In genomic region chr19:15892012-15892411, GRCh38 we compare ENCODE assay signal across 30 cellular contexts. TPM values are rescaled to one million over a fixed set of nuclear protein-coding genes. Genes with fewer than 3 reads are reported as not detected.
DNase-seq lines count a peak whose midpoint lies in the region; ATAC-seq, FAIRE-seq and TF ChIP-seq lines count a peak whose summit lies in the region.
"Had no signal": no experiment of that assay in that cellular context is flagged by ENCODE, and none has a peak within 500 bp of the region (broad histone marks: within the 10 kb centered on the region; RNA-seq: fewer than 3 reads in every experiment).

No MANE protein-coding gene starts in this region.

- peaks cover 21% of the 10 kb centered on the region for H3K4me1 ChIP-seq in HepG2 (ENCODE audit: insufficient read depth, low read length)
- H3K4me1 ChIP-seq in right lobe of liver = peaks cover 0 to 26% (median 3%) of the 10 kb centered on the region in 4 donors
- H3K4me1 ChIP-seq in K562 (replicated peaks in 1 of 2; ENCODE audit: control insufficient read depth in 2 of 2, insufficient read depth in 2 of 2, low read length in 2 of 2) = no peaks in the 10 kb centered on the region
- H3K4me1 ChIP-seq: BE2C had no signal

- in situ Hi-C loops in HepG2 (cut with HindIII; ENCODE audit: extremely low pct_ligation_motif_present, low pct_unique_long_range_greater_than_20kb) = no loop called here
- in situ Hi-C loops in K562 (cut with MboI) = no loop called here

- BruUV-seq in HepG2 (replicated peaks; lab: Mats Ljungman, UMichigan) (no TSS peak), K562 (replicated peaks; lab: Mats Ljungman, UMichigan) (no TSS peak)

- H3K36me3 ChIP-seq in HepG2 (replicated peaks in 1 of 2; ENCODE audit: control insufficient read depth in 1 of 2, insufficient read depth in 2 of 2, low read length in 2 of 2) (no peaks in the 10 kb centered on the region), right lobe of liver (peaks cover 0 to 10% (median 0%) of the 10 kb centered on the region in 4 donors), K562 (ENCODE audit: control insufficient read depth, insufficient read depth, low read length) (no peaks in the 10 kb centered on the region)
- H3K36me3 ChIP-seq: BE2C, BLaER1 had no signal

- no peak overlapping the region for H3K4me3 Mint-ChIP-seq in osteocyte (ENCODE audit: unreplicated experiment)
- H3K4me3 Mint-ChIP-seq: CD14-positive monocyte; CD4-positive, alpha-beta memory T cell; CD4-positive, CD25-positive, alpha-beta regulatory T cell; CD8-positive, alpha-beta memory T cell had no signal

- intact Hi-C loops in HepG2 (cut with micrococcal nuclease; ENCODE audit: unreplicated experiment) (no loop called here), right lobe of liver (cut with DNase I) (no loop called here), K562 (cut with micrococcal nuclease) (no loop called here)

- TF ChIP-seq POLR2A in HepG2 (IDR thresholded peaks at IDR 0.05; ENCODE audit: insufficient read depth in 1 of 2, low read depth in 2 of 2, low read length in 2 of 2) = no peak
- TF ChIP-seq POLR2A in right lobe of liver (IDR thresholded peaks at IDR 0.05) = no peak
- TF ChIP-seq POLR2A in K562 (conservative IDR thresholded peaks at IDR 0.05) = no peak

- DNase-seq in HepG2 (ENCODE audit: low spot score) = no peak
- DNase-seq in right lobe of liver = no peak
- DNase-seq in K562 (ENCODE audit: extremely low read depth in 1 of 4, low spot score in 3 of 4) = no peak
- no peak for DNase-seq in frontal cortex (ENCODE audit: low spot score in 2 of 2)
- DNase-seq in osteocyte (ENCODE audit: extremely low spot score, unreplicated experiment) = no peak
- DNase-seq: 8988T; ACHN; BE2C; C1 segment of cervical spinal cord; CD4-positive, alpha-beta memory T cell; CD4-positive, CD25-positive, alpha-beta regulatory T cell; CD8-positive, alpha-beta memory T cell; COR-L47; DMS 273 treated with DMSO at 0.1 percent for 48 hours; DMS153; DMS53; DMS79; DND-41; EL; GDM1 had no signal

- H3K9me3 Mint-ChIP-seq in osteocyte (ENCODE audit: unreplicated experiment) = peaks cover 12% of the 10 kb centered on the region
- H3K9me3 Mint-ChIP-seq: CD4-positive, alpha-beta memory T cell; CD4-positive, CD25-positive, alpha-beta regulatory T cell; CD8-positive, alpha-beta memory T cell had no signal

- no peaks in the 10 kb centered on the region for H3K9me3 ChIP-seq in HepG2 (ENCODE audit: low read length)
- H3K9me3 ChIP-seq in right lobe of liver = no peaks in the 10 kb centered on the region
- H3K9me3 ChIP-seq in K562 (replicated peaks; ENCODE audit: control insufficient read depth, insufficient read depth, low read depth, low read length) = no peaks in the 10 kb centered on the region
- H3K9me3 ChIP-seq: BE2C, BLaER1 had no signal

- H3K27me3 ChIP-seq in HepG2 (ENCODE audit: control insufficient read depth in 1 of 2, insufficient read depth in 2 of 2, low read length in 2 of 2) (no peaks in the 10 kb centered on the region), right lobe of liver (no peaks in the 10 kb centered on the region), K562 (ENCODE audit: control insufficient read depth in 2 of 2, insufficient read depth in 2 of 2, low read length in 2 of 2) (peaks cover 0 to 14% of the 10 kb centered on the region in 2 experiments; a peak in 2 of 5 replicates)
- H3K27me3 ChIP-seq: BE2C, BLaER1 had no signal

- TF ChIP-seq RAD21 in HepG2 (CRISPR knock-in tag; IDR thresholded peaks at IDR 0.05) (no peak), K562 (CRISPR knock-in tag; conservative IDR thresholded peaks at IDR 0.05 in 1 of 2, IDR thresholded peaks at IDR 0.05 in 1 of 2) (no peak)

- H3K9me1 ChIP-seq in K562 (ENCODE audit: control insufficient read depth, insufficient read depth, low read length) = no peaks in the 10 kb centered on the region

- H3K79me2 ChIP-seq in HepG2 (ENCODE audit: insufficient read depth, low read length) (no peaks in the 10 kb centered on the region), K562 (ENCODE audit: control insufficient read depth, insufficient read depth, low read length) (no peaks in the 10 kb centered on the region)

- H3K4me2 ChIP-seq in HepG2 (ENCODE audit: low read depth, low read length) (no peak overlapping the region), K562 (ENCODE audit: insufficient read depth, low read length) (no peak overlapping the region)
- H3K4me2 ChIP-seq: BLaER1 had no signal

- H3K27me3 Mint-ChIP-seq in osteocyte (ENCODE audit: unreplicated experiment) = no peaks in the 10 kb centered on the region

- H3K27ac ChIP-seq in HepG2 (ENCODE audit: extremely low read length, insufficient read depth, low read length) = no peak overlapping the region
- no peak overlapping the region for H3K27ac ChIP-seq in right lobe of liver
- H3K27ac ChIP-seq in K562 (ENCODE audit: extremely low read depth, low read depth, low read length) = no peak overlapping the region
- H3K27ac ChIP-seq: BLaER1 had no signal

- H4K20me1 ChIP-seq in HepG2 (ENCODE audit: insufficient read depth, low read length) = no peaks in the 10 kb centered on the region
- H4K20me1 ChIP-seq in K562 (replicated peaks; ENCODE audit: control insufficient read depth, insufficient read depth, low read length) = no peaks in the 10 kb centered on the region
- H4K20me1 ChIP-seq: BLaER1 had no signal

- no peaks in the 10 kb centered on the region for H3K4me1 Mint-ChIP-seq in osteocyte (ENCODE audit: unreplicated experiment)
- H3K4me1 Mint-ChIP-seq: CD14-positive monocyte; CD4-positive, alpha-beta memory T cell; CD4-positive, CD25-positive, alpha-beta regulatory T cell; CD8-positive, alpha-beta memory T cell had no signal

- POLR2A ChIA-PET in HepG2 (lab: Yijun Ruan, JAX) (no interaction called here), K562 (lab: Yijun Ruan, JAX) (no interaction called here)

- H3K36me3 Mint-ChIP-seq in osteocyte (ENCODE audit: unreplicated experiment) = no peaks in the 10 kb centered on the region
- H3K36me3 Mint-ChIP-seq: CD14-positive monocyte; CD4-positive, alpha-beta memory T cell; CD4-positive, CD25-positive, alpha-beta regulatory T cell had no signal

- TF ChIP-seq EP300 in HepG2 (IDR thresholded peaks at IDR 0.05; ENCODE audit: low read depth in 2 of 2, low read length in 2 of 2) (no peak), HepG2 (CRISPR knock-in tag; IDR thresholded peaks at IDR 0.05; ENCODE audit: borderline replicate concordance) (no peak), K562 (IDR thresholded peaks at IDR 0.05; ENCODE audit: low read length) (no peak)

- CTCF ChIA-PET in HepG2 (lab: Yijun Ruan, JAX; ENCODE audit: low intra/inter-chr PET ratio, low total read pairs) = no interaction called here
- CTCF ChIA-PET in K562 (lab: Yijun Ruan, JAX; ENCODE audit: low intra/inter-chr PET ratio) = no interaction called here

- no peak for TF ChIP-seq CTCF in HepG2 (CRISPR knock-in tag; IDR thresholded peaks at IDR 0.05)
- no peak for TF ChIP-seq CTCF in right lobe of liver (IDR thresholded peaks at IDR 0.05)
- TF ChIP-seq CTCF in K562 (IDR thresholded peaks at IDR 0.05 in 2 of 3, conservative IDR thresholded peaks at IDR 0.05 in 1 of 3; ENCODE audit: insufficient read depth in 2 of 3, low read depth in 1 of 3, low read length in 3 of 3) = no peak
- TF ChIP-seq CTCF in osteocyte (IDR thresholded peaks at IDR 0.05) = no peak

- no peak for FAIRE-seq in HepG2 (lab: Jason Lieb, UNC)
- FAIRE-seq in K562 (lab: Jason Lieb, UNC) = no peak
- no peak for FAIRE-seq in frontal cortex (lab: Jason Lieb, UNC)
- FAIRE-seq: A204.1, GM12878, GM12892, GM18507 had no signal

- H3K9ac ChIP-seq in HepG2 (ENCODE audit: insufficient read depth, low read depth, low read length) = no peak overlapping the region
- H3K9ac ChIP-seq in K562 (ENCODE audit: insufficient read depth in 1 of 2, low read depth in 2 of 2, low read length in 2 of 2) = no peak overlapping the region
- H3K9ac ChIP-seq: BLaER1 had no signal

- H3K4me3 ChIP-seq in HepG2 (replicated peaks in 1 of 3; ENCODE audit: insufficient read depth in 1 of 3, low read depth in 2 of 3, low read length in 3 of 3) (no peak overlapping the region), right lobe of liver (no peak overlapping the region), K562 (no peak overlapping the region)
- H3K4me3 ChIP-seq: BLaER1, GM12878 had no signal

- no peak overlapping the region for H2AFZ ChIP-seq in HepG2 (ENCODE audit: low read length)
- H2AFZ ChIP-seq in K562 (ENCODE audit: low read depth, low read length) = no peak overlapping the region

- H3K27ac Mint-ChIP-seq in osteocyte (ENCODE audit: unreplicated experiment) = no peak overlapping the region
- H3K27ac Mint-ChIP-seq: CD14-positive monocyte; CD4-positive, alpha-beta memory T cell; CD4-positive, CD25-positive, alpha-beta regulatory T cell had no signal

- 96% methylated on average over 6 of the region's 6 CpGs for WGBS in HepG2 (ENCODE audit: low lambda C conversion rate)
- 65% methylated on average over 3 of the region's 6 CpGs for WGBS in right lobe of liver (ENCODE audit: insufficient coverage, low coverage, low lambda C conversion rate, missing lambda C conversion rate)
- 0% methylated on average over 6 of the region's 6 CpGs for WGBS in K562 (ENCODE audit: insufficient coverage, low coverage, missing lambda C conversion rate)

- ATAC-seq in HepG2 = no peak
- no peak for ATAC-seq in right lobe of liver
- ATAC-seq in K562 = no peak
- ATAC-seq: GM12878 had no signal

RNA-seq across cellular contexts. Expression of gene CYP4F2, which starts 5.9 kb away (rescaled TPM):
- total RNA-seq in HepG2 (2016; rRNA removed; fragmentation: Illumina TruSeq; extraction: Trizol) (0.42 and 3.7 TPM in 2 replicates), right lobe of liver (100 to 1,000 TPM; 151 to 228 (median 173) TPM), K562 (2014; rRNA removed) (0.32 and 1.8 TPM in 2 replicates), K562 (2014; rRNA removed; fragmentation: Illumina TruSeq; extraction: Trizol) (0.11 TPM in 1 of 2 replicates, not detected in the other), K562 (2015; rRNA removed; fragmentation: Illumina TruSeq; extraction: Trizol) (0.22 TPM in 1 of 2 replicates, not detected in the other), K562 (2021) (0.22 and 0.51 TPM in 2 replicates), frontal cortex (not detected), osteocyte (not detected in 2 replicates)
- 0.51 and 0.71 TPM in 2 replicates for total RNA-seq in HepG2 (2016; cell fraction: cytosol; rRNA removed; fragmentation: Illumina TruSeq; extraction: Trizol; ENCODE audit: low read depth)
- 0.73 and 3.5 TPM in 2 replicates for total RNA-seq in HepG2 (2016; cell fraction: insoluble cytoplasmic fraction; rRNA removed; fragmentation: Illumina TruSeq; extraction: Trizol)
- 1.1 and 1.2 TPM in 2 replicates for total RNA-seq in HepG2 (2016; cell fraction: membrane; rRNA removed; fragmentation: Illumina TruSeq; extraction: Trizol)
- total RNA-seq in HepG2 (2016; cell fraction: nucleus; rRNA removed; fragmentation: Illumina TruSeq; extraction: Trizol) = 3.8 and 5.4 TPM in 2 replicates
- polyA plus RNA-seq in HepG2 (2011; rRNA removed) (3.9 and 9.7 TPM in 2 replicates), K562 (2011; rRNA removed) (0.26 and 0.56 TPM in 2 replicates), K562 (2014; fragmentation: Illumina TruSeq; extraction: Trizol) (0.10 and 0.15 TPM in 2 replicates), K562 (2014; fragmentation: Nextera tagmentation; extraction: Ambion mirVana) (not detected), K562 (2014; rRNA removed) (0.37 and 0.82 TPM in 2 replicates)
- polyA plus RNA-seq in HepG2 (2011; cell fraction: cytosol; rRNA removed) = 2.4 and 4.6 TPM in 2 replicates
- 36.0 and 60.0 TPM in 2 replicates for polyA plus RNA-seq in HepG2 (2011; cell fraction: nucleus; rRNA removed)
- 7.6 and 9.3 TPM in 2 replicates for polyA plus RNA-seq in HepG2 (2012)
- polyA plus RNA-seq in HepG2 (2016; cell fraction: cytosol; fragmentation: Illumina TruSeq; extraction: Trizol; ENCODE audit: low read depth) = 0.22 and 0.41 TPM in 2 replicates
- polyA plus RNA-seq in HepG2 (2016; cell fraction: insoluble cytoplasmic fraction; fragmentation: Illumina TruSeq; extraction: Trizol; ENCODE audit: low read depth) = 1.0 and 1.4 TPM in 2 replicates
- 0.42 and 0.50 TPM in 2 replicates for polyA plus RNA-seq in HepG2 (2016; cell fraction: membrane; fragmentation: Illumina TruSeq; extraction: Trizol; ENCODE audit: low read depth)
- polyA plus RNA-seq in HepG2 (2016; cell fraction: nucleus; fragmentation: Illumina TruSeq; extraction: Trizol; ENCODE audit: insufficient read depth, low read depth) = 15.4 and 16.1 TPM in 2 replicates
- polyA minus RNA-seq in HepG2 (2011; rRNA and poly(A)+ RNA removed; ENCODE audit: low replicate concordance) = 0.23 and 11.4 TPM in 2 replicates
- 2.1 and 4.8 TPM in 2 replicates for polyA minus RNA-seq in HepG2 (2011; cell fraction: cytosol; rRNA and poly(A)+ RNA removed)
- polyA minus RNA-seq in HepG2 (2011; cell fraction: nucleus; rRNA and poly(A)+ RNA removed) = 9.1 and 18.6 TPM in 2 replicates
- total RNA-seq in K562 (2011; cell fraction: chromatin; rRNA removed; ENCODE audit: low replicate concordance) = 0.39 and 1.8 TPM in 2 replicates
- total RNA-seq in K562 (2011; cell fraction: nucleolus; rRNA removed) = 0.17 and 0.79 TPM in 2 replicates
- total RNA-seq in K562 (2011; cell fraction: nucleoplasm; rRNA removed) = 0.59 and 0.69 TPM in 2 replicates
- polyA plus RNA-seq in K562 (2011; cell fraction: cytosol; rRNA removed) = 0.18 and 0.31 TPM in 2 replicates
- polyA plus RNA-seq in K562 (2011; cell fraction: nucleus; rRNA removed) = 3.2 and 4.6 TPM in 2 replicates
- 0.36 and 1.7 TPM in 2 replicates for polyA plus RNA-seq in K562 (2012)
- not detected in 2 replicates for polyA minus RNA-seq in K562 (2011; rRNA and poly(A)+ RNA removed)
- not detected in 2 replicates for polyA minus RNA-seq in K562 (2011; cell fraction: cytosol; rRNA and poly(A)+ RNA removed)
- polyA minus RNA-seq in K562 (2011; cell fraction: nucleus; rRNA and poly(A)+ RNA removed) = 0.67 and 1.1 TPM in 2 replicates
- total RNA-seq: A673; CD4-positive, alpha-beta memory T cell; CD4-positive, CD25-positive, alpha-beta regulatory T cell; CD8-positive, alpha-beta memory T cell; Daoy had no signal
- polyA plus RNA-seq: AG04450; CD14-positive monocyte; CD4-positive, alpha-beta memory T cell; CD4-positive, CD25-positive, alpha-beta regulatory T cell; CD8-positive, alpha-beta memory T cell had no signal

RNA-seq across cellular contexts. Expression of gene CYP4F11, which starts 42.3 kb away (rescaled TPM):
- total RNA-seq in HepG2 (2016; rRNA removed; fragmentation: Illumina TruSeq; extraction: Trizol) = 4.7 and 8.4 TPM in 2 replicates
- total RNA-seq in HepG2 (2016; cell fraction: cytosol; rRNA removed; fragmentation: Illumina TruSeq; extraction: Trizol; ENCODE audit: low read depth) = 1.6 and 2.0 TPM in 2 replicates
- total RNA-seq in HepG2 (2016; cell fraction: insoluble cytoplasmic fraction; rRNA removed; fragmentation: Illumina TruSeq; extraction: Trizol) = 3.8 and 9.8 TPM in 2 replicates
- total RNA-seq in HepG2 (2016; cell fraction: membrane; rRNA removed; fragmentation: Illumina TruSeq; extraction: Trizol) = 3.7 and 4.7 TPM in 2 replicates
- total RNA-seq in HepG2 (2016; cell fraction: nucleus; rRNA removed; fragmentation: Illumina TruSeq; extraction: Trizol) = 12.7 and 16.1 TPM in 2 replicates
- 7.8 and 8.2 TPM in 2 replicates for polyA plus RNA-seq in HepG2 (2011; rRNA removed)
- polyA plus RNA-seq in HepG2 (2011; cell fraction: cytosol; rRNA removed) = 4.9 and 5.1 TPM in 2 replicates
- polyA plus RNA-seq in HepG2 (2011; cell fraction: nucleus; rRNA removed) = 14.5 and 17.8 TPM in 2 replicates
- polyA plus RNA-seq in HepG2 (2012) = 6.2 and 7.0 TPM in 2 replicates
- polyA plus RNA-seq in HepG2 (2016; cell fraction: cytosol; fragmentation: Illumina TruSeq; extraction: Trizol; ENCODE audit: low read depth) = 2.3 and 2.4 TPM in 2 replicates
- 4.0 and 4.2 TPM in 2 replicates for polyA plus RNA-seq in HepG2 (2016; cell fraction: insoluble cytoplasmic fraction; fragmentation: Illumina TruSeq; extraction: Trizol; ENCODE audit: low read depth)
- 3.1 and 3.3 TPM in 2 replicates for polyA plus RNA-seq in HepG2 (2016; cell fraction: membrane; fragmentation: Illumina TruSeq; extraction: Trizol; ENCODE audit: low read depth)
- polyA plus RNA-seq in HepG2 (2016; cell fraction: nucleus; fragmentation: Illumina TruSeq; extraction: Trizol; ENCODE audit: insufficient read depth, low read depth) = 20.5 and 22.6 TPM in 2 replicates
- 4.9 and 17.6 TPM in 2 replicates for polyA minus RNA-seq in HepG2 (2011; rRNA and poly(A)+ RNA removed; ENCODE audit: low replicate concordance)
- polyA minus RNA-seq in HepG2 (2011; cell fraction: cytosol; rRNA and poly(A)+ RNA removed) = 4.5 and 7.9 TPM in 2 replicates
- polyA minus RNA-seq in HepG2 (2011; cell fraction: nucleus; rRNA and poly(A)+ RNA removed) = 11.5 and 14.0 TPM in 2 replicates
- total RNA-seq in right lobe of liver = 10 to 100 TPM; 55.3 to 95.8 (median 84.5) TPM
- total RNA-seq in K562 (2011; cell fraction: chromatin; rRNA removed; ENCODE audit: low replicate concordance) = not detected in 2 replicates
- not detected in 2 replicates for total RNA-seq in K562 (2011; cell fraction: nucleolus; rRNA removed)
- total RNA-seq in K562 (2011; cell fraction: nucleoplasm; rRNA removed) = not detected in 2 replicates
- total RNA-seq in K562 (2014; rRNA removed) = not detected in 2 replicates
- not detected in 2 replicates for total RNA-seq in K562 (2014; rRNA removed; fragmentation: Illumina TruSeq; extraction: Trizol)
- not detected in 2 replicates for total RNA-seq in K562 (2015; rRNA removed; fragmentation: Illumina TruSeq; extraction: Trizol)
- total RNA-seq in K562 (2021) = not detected in 2 replicates
- polyA plus RNA-seq in K562 (2011; rRNA removed) = 0.03 TPM in 1 of 2 replicates, not detected in the other
- not detected in 2 replicates for polyA plus RNA-seq in K562 (2011; cell fraction: cytosol; rRNA removed)
- not detected in 2 replicates for polyA plus RNA-seq in K562 (2011; cell fraction: nucleus; rRNA removed)
- polyA plus RNA-seq in K562 (2012) = 0.03 TPM in 1 of 2 replicates, not detected in the other
- polyA plus RNA-seq in K562 (2014; fragmentation: Illumina TruSeq; extraction: Trizol) = not detected in 2 replicates
- polyA plus RNA-seq in K562 (2014; fragmentation: Nextera tagmentation; extraction: Ambion mirVana) = not detected
- polyA plus RNA-seq in K562 (2014; rRNA removed) = not detected in 2 replicates
- polyA minus RNA-seq in K562 (2011; rRNA and poly(A)+ RNA removed) = not detected in 2 replicates
- not detected in 2 replicates for polyA minus RNA-seq in K562 (2011; cell fraction: cytosol; rRNA and poly(A)+ RNA removed)
- not detected in 2 replicates for polyA minus RNA-seq in K562 (2011; cell fraction: nucleus; rRNA and poly(A)+ RNA removed)
- total RNA-seq in frontal cortex = not detected
- not detected in 2 replicates for total RNA-seq in osteocyte
- total RNA-seq: CD4-positive, alpha-beta memory T cell; CD4-positive, CD25-positive, alpha-beta regulatory T cell; CD8-positive, alpha-beta memory T cell; GM12878 had no signal
- polyA plus RNA-seq: CD14-positive monocyte; CD4-positive, alpha-beta memory T cell; CD4-positive, CD25-positive, alpha-beta regulatory T cell; CD8-positive, alpha-beta memory T cell; GM12878 had no signal

RNA-seq across cellular contexts. Expression of gene OR10H4, which starts 56.8 kb away (rescaled TPM):
- total RNA-seq in HepG2 (2016; rRNA removed; fragmentation: Illumina TruSeq; extraction: Trizol) (not detected in 2 replicates), right lobe of liver (not detected), K562 (2014; rRNA removed) (not detected in 2 replicates), K562 (2014; rRNA removed; fragmentation: Illumina TruSeq; extraction: Trizol) (not detected in 2 replicates), K562 (2015; rRNA removed; fragmentation: Illumina TruSeq; extraction: Trizol) (not detected in 2 replicates), K562 (2021) (not detected in 2 replicates), frontal cortex (not detected), osteocyte (not detected in 2 replicates)
- not detected in 2 replicates for total RNA-seq in HepG2 (2016; cell fraction: cytosol; rRNA removed; fragmentation: Illumina TruSeq; extraction: Trizol; ENCODE audit: low read depth)
- not detected in 2 replicates for total RNA-seq in HepG2 (2016; cell fraction: insoluble cytoplasmic fraction; rRNA removed; fragmentation: Illumina TruSeq; extraction: Trizol)
- not detected in 2 replicates for total RNA-seq in HepG2 (2016; cell fraction: membrane; rRNA removed; fragmentation: Illumina TruSeq; extraction: Trizol)
- not detected in 2 replicates for total RNA-seq in HepG2 (2016; cell fraction: nucleus; rRNA removed; fragmentation: Illumina TruSeq; extraction: Trizol)
- polyA plus RNA-seq in HepG2 (2011; rRNA removed) (not detected in 2 replicates), K562 (2011; rRNA removed) (not detected in 2 replicates), K562 (2014; fragmentation: Illumina TruSeq; extraction: Trizol) (not detected in 2 replicates), K562 (2014; fragmentation: Nextera tagmentation; extraction: Ambion mirVana) (not detected), K562 (2014; rRNA removed) (not detected in 2 replicates)
- not detected in 2 replicates for polyA plus RNA-seq in HepG2 (2011; cell fraction: cytosol; rRNA removed)
- not detected in 2 replicates for polyA plus RNA-seq in HepG2 (2011; cell fraction: nucleus; rRNA removed)
- polyA plus RNA-seq in HepG2 (2012) = not detected in 2 replicates
- polyA plus RNA-seq in HepG2 (2016; cell fraction: cytosol; fragmentation: Illumina TruSeq; extraction: Trizol; ENCODE audit: low read depth) = not detected in 2 replicates
- not detected in 2 replicates for polyA plus RNA-seq in HepG2 (2016; cell fraction: insoluble cytoplasmic fraction; fragmentation: Illumina TruSeq; extraction: Trizol; ENCODE audit: low read depth)
- polyA plus RNA-seq in HepG2 (2016; cell fraction: membrane; fragmentation: Illumina TruSeq; extraction: Trizol; ENCODE audit: low read depth) = not detected in 2 replicates
- not detected in 2 replicates for polyA plus RNA-seq in HepG2 (2016; cell fraction: nucleus; fragmentation: Illumina TruSeq; extraction: Trizol; ENCODE audit: insufficient read depth, low read depth)
- polyA minus RNA-seq in HepG2 (2011; rRNA and poly(A)+ RNA removed; ENCODE audit: low replicate concordance) = not detected in 2 replicates
- polyA minus RNA-seq in HepG2 (2011; cell fraction: cytosol; rRNA and poly(A)+ RNA removed) = not detected in 2 replicates
- not detected in 2 replicates for polyA minus RNA-seq in HepG2 (2011; cell fraction: nucleus; rRNA and poly(A)+ RNA removed)
- total RNA-seq in K562 (2011; cell fraction: chromatin; rRNA removed; ENCODE audit: low replicate concordance) = not detected in 2 replicates
- not detected in 2 replicates for total RNA-seq in K562 (2011; cell fraction: nucleolus; rRNA removed)
- not detected in 2 replicates for total RNA-seq in K562 (2011; cell fraction: nucleoplasm; rRNA removed)
- polyA plus RNA-seq in K562 (2011; cell fraction: cytosol; rRNA removed) = not detected in 2 replicates
- polyA plus RNA-seq in K562 (2011; cell fraction: nucleus; rRNA removed) = not detected in 2 replicates
- polyA plus RNA-seq in K562 (2012) = not detected in 2 replicates
- polyA minus RNA-seq in K562 (2011; rRNA and poly(A)+ RNA removed) = not detected in 2 replicates
- not detected in 2 replicates for polyA minus RNA-seq in K562 (2011; cell fraction: cytosol; rRNA and poly(A)+ RNA removed)
- polyA minus RNA-seq in K562 (2011; cell fraction: nucleus; rRNA and poly(A)+ RNA removed) = not detected in 2 replicates
- total RNA-seq: A673; CD4-positive, alpha-beta memory T cell; CD4-positive, CD25-positive, alpha-beta regulatory T cell; CD8-positive, alpha-beta memory T cell; Daoy; G401; GM12878 had no signal
- polyA plus RNA-seq: AG04450; CD14-positive monocyte; CD4-positive, alpha-beta memory T cell; CD4-positive, CD25-positive, alpha-beta regulatory T cell; CD8-positive, alpha-beta memory T cell; GM12878 had no signal

Comparison
In these comparisons a context has a peak if more than half of its experiments do, and no peak if none do; other contexts are left out.
1. RNA of gene CYP4F2, which starts 5.9 kb away (total RNA-seq): 151 to 228 TPM in right lobe of liver; 0.42 to 5.4 TPM in HepG2, 0.11 to 1.8 TPM in K562, not detected in frontal cortex (single experiment) and not detected in osteocyte; every median in the first group is over 10 times any median in the second.